In the genomic region with DNA sequence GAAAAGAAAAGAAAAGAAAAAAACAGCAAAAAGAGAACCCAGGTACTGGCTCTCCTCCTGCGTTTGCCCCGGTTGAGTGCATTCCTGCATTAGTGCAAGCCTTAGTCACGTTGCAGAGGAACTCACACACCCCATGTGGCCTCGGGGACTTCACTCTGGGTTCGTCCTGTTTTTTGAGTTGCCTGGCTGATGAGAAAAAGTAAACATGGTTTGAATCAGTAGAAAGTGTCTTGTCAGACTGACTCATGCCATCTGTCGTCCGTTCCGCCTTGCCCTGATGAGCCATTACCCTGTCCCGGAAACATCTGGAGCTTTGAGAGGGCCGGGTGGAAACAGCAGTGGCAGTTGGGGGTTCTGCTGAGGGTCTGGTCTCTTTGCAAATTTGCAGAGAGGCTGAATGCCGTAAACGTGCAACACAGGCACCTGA, we compare ENCODE assay signal across 1 cellular context.
TF ChIP-seq lines count a peak whose summit lies in the region.

No MANE protein-coding gene starts in this region.

TF ChIP-seq in HepG2, 621 proteins besides CTCF, POLR2A, EP300 and RAD21 (continued from another document and continues in another):
- TF ChIP-seq, protein P1, sequence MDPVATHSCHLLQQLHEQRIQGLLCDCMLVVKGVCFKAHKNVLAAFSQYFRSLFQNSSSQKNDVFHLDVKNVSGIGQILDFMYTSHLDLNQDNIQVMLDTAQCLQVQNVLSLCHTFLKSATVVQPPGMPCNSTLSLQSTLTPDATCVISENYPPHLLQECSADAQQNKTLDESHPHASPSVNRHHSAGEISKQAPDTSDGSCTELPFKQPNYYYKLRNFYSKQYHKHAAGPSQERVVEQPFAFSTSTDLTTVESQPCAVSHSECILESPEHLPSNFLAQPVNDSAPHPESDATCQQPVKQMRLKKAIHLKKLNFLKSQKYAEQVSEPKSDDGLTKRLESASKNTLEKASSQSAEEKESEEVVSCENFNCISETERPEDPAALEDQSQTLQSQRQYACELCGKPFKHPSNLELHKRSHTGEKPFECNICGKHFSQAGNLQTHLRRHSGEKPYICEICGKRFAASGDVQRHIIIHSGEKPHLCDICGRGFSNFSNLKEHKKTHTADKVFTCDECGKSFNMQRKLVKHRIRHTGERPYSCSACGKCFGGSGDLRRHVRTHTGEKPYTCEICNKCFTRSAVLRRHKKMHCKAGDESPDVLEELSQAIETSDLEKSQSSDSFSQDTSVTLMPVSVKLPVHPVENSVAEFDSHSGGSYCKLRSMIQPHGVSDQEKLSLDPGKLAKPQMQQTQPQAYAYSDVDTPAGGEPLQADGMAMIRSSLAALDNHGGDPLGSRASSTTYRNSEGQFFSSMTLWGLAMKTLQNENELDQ (CRISPR knock-in tag; IDR thresholded peaks at IDR 0.05; ENCODE audit: borderline replicate concordance) = no peak
- TF ChIP-seq ZNF468 (CRISPR knock-in tag; IDR thresholded peaks at IDR 0.05) (no peak), ZNF879 (CRISPR knock-in tag; IDR thresholded peaks at IDR 0.05) (no peak), ZNF598 (CRISPR knock-in tag; IDR thresholded peaks at IDR 0.05; ENCODE audit: borderline replicate concordance) (no peak), YEATS4 (CRISPR knock-in tag; IDR thresholded peaks at IDR 0.05; ENCODE audit: borderline replicate concordance) (no peak), ZNF841 (CRISPR knock-in tag; IDR thresholded peaks at IDR 0.05; ENCODE audit: borderline replicate concordance) (no peak), ZNF782 (CRISPR knock-in tag; IDR thresholded peaks at IDR 0.05; ENCODE audit: borderline replicate concordance) (no peak), JDP2 (CRISPR knock-in tag; IDR thresholded peaks at IDR 0.05; ENCODE audit: borderline replicate concordance) (no peak), ISX (CRISPR knock-in tag; conservative IDR thresholded peaks at IDR 0.05) (no peak), ZNF780A (CRISPR knock-in tag; IDR thresholded peaks at IDR 0.05) (no peak), SRF (IDR thresholded peaks at IDR 0.05; ENCODE audit: low read depth, low read length) (no peak), ARHGAP35 (CRISPR knock-in tag; IDR thresholded peaks at IDR 0.05; ENCODE audit: borderline replicate concordance) (no peak), CENPX (CRISPR knock-in tag; IDR thresholded peaks at IDR 0.05) (no peak), MATR3 (CRISPR knock-in tag; IDR thresholded peaks at IDR 0.05) (no peak), CBX5 (CRISPR knock-in tag; IDR thresholded peaks at IDR 0.05; ENCODE audit: borderline replicate concordance) (peak; percentile 43; the same call in 1 of the 2 replicates), SIN3A (IDR thresholded peaks at IDR 0.05; ENCODE audit: borderline replicate concordance, low read depth, low read length) (no peak), NFATC3 (CRISPR knock-in tag; IDR thresholded peaks at IDR 0.05) (no peak), ELF4 (CRISPR knock-in tag; IDR thresholded peaks at IDR 0.05; ENCODE audit: borderline replicate concordance) (no peak), THAP11 (CRISPR knock-in tag; IDR thresholded peaks at IDR 0.05) (no peak), ZNF660 (CRISPR knock-in tag; IDR thresholded peaks at IDR 0.05; ENCODE audit: borderline replicate concordance, low read depth) (no peak), ZNF234 (CRISPR knock-in tag; conservative IDR thresholded peaks at IDR 0.05) (no peak), ATAD3A (CRISPR knock-in tag; IDR thresholded peaks at IDR 0.05) (no peak), ETV5 (CRISPR knock-in tag; IDR thresholded peaks at IDR 0.05; ENCODE audit: borderline replicate concordance) (peak; percentile 31; the same call in 1 of the 2 replicates), ZNF605 (CRISPR knock-in tag; IDR thresholded peaks at IDR 0.05) (no peak), ZNF354B (CRISPR knock-in tag; IDR thresholded peaks at IDR 0.05) (no peak), ZNF296 (CRISPR knock-in tag; conservative IDR thresholded peaks at IDR 0.05) (no peak), HMG20B (CRISPR knock-in tag; conservative IDR thresholded peaks at IDR 0.05) (no peak), AHR (CRISPR knock-in tag; IDR thresholded peaks at IDR 0.05) (no peak), ZNF441 (CRISPR knock-in tag; IDR thresholded peaks at IDR 0.05; ENCODE audit: borderline replicate concordance) (no peak), ZNF567 (CRISPR knock-in tag; IDR thresholded peaks at IDR 0.05; ENCODE audit: borderline replicate concordance) (no peak), HCFC1 (IDR thresholded peaks at IDR 0.05; ENCODE audit: low read depth, low read length) (no peak), MIER3 (CRISPR knock-in tag; IDR thresholded peaks at IDR 0.05; ENCODE audit: borderline replicate concordance) (no peak)
- TF ChIP-seq, protein P2, sequence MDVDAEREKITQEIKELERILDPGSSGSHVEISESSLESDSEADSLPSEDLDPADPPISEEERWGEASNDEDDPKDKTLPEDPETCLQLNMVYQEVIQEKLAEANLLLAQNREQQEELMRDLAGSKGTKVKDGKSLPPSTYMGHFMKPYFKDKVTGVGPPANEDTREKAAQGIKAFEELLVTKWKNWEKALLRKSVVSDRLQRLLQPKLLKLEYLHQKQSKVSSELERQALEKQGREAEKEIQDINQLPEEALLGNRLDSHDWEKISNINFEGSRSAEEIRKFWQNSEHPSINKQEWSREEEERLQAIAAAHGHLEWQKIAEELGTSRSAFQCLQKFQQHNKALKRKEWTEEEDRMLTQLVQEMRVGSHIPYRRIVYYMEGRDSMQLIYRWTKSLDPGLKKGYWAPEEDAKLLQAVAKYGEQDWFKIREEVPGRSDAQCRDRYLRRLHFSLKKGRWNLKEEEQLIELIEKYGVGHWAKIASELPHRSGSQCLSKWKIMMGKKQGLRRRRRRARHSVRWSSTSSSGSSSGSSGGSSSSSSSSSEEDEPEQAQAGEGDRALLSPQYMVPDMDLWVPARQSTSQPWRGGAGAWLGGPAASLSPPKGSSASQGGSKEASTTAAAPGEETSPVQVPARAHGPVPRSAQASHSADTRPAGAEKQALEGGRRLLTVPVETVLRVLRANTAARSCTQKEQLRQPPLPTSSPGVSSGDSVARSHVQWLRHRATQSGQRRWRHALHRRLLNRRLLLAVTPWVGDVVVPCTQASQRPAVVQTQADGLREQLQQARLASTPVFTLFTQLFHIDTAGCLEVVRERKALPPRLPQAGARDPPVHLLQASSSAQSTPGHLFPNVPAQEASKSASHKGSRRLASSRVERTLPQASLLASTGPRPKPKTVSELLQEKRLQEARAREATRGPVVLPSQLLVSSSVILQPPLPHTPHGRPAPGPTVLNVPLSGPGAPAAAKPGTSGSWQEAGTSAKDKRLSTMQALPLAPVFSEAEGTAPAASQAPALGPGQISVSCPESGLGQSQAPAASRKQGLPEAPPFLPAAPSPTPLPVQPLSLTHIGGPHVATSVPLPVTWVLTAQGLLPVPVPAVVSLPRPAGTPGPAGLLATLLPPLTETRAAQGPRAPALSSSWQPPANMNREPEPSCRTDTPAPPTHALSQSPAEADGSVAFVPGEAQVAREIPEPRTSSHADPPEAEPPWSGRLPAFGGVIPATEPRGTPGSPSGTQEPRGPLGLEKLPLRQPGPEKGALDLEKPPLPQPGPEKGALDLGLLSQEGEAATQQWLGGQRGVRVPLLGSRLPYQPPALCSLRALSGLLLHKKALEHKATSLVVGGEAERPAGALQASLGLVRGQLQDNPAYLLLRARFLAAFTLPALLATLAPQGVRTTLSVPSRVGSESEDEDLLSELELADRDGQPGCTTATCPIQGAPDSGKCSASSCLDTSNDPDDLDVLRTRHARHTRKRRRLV (CRISPR knock-in tag; IDR thresholded peaks at IDR 0.05) = no peak
- TF ChIP-seq, protein P3, sequence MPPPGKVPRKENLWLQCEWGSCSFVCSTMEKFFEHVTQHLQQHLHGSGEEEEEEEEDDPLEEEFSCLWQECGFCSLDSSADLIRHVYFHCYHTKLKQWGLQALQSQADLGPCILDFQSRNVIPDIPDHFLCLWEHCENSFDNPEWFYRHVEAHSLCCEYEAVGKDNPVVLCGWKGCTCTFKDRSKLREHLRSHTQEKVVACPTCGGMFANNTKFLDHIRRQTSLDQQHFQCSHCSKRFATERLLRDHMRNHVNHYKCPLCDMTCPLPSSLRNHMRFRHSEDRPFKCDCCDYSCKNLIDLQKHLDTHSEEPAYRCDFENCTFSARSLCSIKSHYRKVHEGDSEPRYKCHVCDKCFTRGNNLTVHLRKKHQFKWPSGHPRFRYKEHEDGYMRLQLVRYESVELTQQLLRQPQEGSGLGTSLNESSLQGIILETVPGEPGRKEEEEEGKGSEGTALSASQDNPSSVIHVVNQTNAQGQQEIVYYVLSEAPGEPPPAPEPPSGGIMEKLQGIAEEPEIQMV (CRISPR knock-in tag; IDR thresholded peaks at IDR 0.05; ENCODE audit: low read depth) = no peak
- TF ChIP-seq, protein P4, sequence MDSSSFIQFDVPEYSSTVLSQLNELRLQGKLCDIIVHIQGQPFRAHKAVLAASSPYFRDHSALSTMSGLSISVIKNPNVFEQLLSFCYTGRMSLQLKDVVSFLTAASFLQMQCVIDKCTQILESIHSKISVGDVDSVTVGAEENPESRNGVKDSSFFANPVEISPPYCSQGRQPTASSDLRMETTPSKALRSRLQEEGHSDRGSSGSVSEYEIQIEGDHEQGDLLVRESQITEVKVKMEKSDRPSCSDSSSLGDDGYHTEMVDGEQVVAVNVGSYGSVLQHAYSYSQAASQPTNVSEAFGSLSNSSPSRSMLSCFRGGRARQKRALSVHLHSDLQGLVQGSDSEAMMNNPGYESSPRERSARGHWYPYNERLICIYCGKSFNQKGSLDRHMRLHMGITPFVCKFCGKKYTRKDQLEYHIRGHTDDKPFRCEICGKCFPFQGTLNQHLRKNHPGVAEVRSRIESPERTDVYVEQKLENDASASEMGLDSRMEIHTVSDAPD (CRISPR knock-in tag; IDR thresholded peaks at IDR 0.05) = no peak
- TF ChIP-seq, protein P5, sequence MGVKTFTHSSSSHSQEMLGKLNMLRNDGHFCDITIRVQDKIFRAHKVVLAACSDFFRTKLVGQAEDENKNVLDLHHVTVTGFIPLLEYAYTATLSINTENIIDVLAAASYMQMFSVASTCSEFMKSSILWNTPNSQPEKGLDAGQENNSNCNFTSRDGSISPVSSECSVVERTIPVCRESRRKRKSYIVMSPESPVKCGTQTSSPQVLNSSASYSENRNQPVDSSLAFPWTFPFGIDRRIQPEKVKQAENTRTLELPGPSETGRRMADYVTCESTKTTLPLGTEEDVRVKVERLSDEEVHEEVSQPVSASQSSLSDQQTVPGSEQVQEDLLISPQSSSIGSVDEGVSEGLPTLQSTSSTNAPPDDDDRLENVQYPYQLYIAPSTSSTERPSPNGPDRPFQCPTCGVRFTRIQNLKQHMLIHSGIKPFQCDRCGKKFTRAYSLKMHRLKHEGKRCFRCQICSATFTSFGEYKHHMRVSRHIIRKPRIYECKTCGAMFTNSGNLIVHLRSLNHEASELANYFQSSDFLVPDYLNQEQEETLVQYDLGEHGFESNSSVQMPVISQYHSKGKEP (CRISPR knock-in tag; IDR thresholded peaks at IDR 0.05) = no peak
- TF ChIP-seq, protein P6, sequence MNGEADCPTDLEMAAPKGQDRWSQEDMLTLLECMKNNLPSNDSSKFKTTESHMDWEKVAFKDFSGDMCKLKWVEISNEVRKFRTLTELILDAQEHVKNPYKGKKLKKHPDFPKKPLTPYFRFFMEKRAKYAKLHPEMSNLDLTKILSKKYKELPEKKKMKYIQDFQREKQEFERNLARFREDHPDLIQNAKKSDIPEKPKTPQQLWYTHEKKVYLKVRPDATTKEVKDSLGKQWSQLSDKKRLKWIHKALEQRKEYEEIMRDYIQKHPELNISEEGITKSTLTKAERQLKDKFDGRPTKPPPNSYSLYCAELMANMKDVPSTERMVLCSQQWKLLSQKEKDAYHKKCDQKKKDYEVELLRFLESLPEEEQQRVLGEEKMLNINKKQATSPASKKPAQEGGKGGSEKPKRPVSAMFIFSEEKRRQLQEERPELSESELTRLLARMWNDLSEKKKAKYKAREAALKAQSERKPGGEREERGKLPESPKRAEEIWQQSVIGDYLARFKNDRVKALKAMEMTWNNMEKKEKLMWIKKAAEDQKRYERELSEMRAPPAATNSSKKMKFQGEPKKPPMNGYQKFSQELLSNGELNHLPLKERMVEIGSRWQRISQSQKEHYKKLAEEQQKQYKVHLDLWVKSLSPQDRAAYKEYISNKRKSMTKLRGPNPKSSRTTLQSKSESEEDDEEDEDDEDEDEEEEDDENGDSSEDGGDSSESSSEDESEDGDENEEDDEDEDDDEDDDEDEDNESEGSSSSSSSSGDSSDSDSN (CRISPR knock-in tag; IDR thresholded peaks at IDR 0.05) = peak; percentile 17; the same call in 1 of the 2 replicates
- TF ChIP-seq, protein P7, sequence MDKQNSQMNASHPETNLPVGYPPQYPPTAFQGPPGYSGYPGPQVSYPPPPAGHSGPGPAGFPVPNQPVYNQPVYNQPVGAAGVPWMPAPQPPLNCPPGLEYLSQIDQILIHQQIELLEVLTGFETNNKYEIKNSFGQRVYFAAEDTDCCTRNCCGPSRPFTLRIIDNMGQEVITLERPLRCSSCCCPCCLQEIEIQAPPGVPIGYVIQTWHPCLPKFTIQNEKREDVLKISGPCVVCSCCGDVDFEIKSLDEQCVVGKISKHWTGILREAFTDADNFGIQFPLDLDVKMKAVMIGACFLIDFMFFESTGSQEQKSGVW (CRISPR knock-in tag; IDR thresholded peaks at IDR 0.05; ENCODE audit: borderline replicate concordance) = no peak
- TF ChIP-seq, protein P8, sequence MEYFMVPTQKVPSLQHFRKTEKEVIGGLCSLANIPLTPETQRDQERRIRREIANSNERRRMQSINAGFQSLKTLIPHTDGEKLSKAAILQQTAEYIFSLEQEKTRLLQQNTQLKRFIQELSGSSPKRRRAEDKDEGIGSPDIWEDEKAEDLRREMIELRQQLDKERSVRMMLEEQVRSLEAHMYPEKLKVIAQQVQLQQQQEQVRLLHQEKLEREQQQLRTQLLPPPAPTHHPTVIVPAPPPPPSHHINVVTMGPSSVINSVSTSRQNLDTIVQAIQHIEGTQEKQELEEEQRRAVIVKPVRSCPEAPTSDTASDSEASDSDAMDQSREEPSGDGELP (IDR thresholded peaks at IDR 0.05; ENCODE audit: borderline replicate concordance, low read depth) = peak; percentile 62; the same call in 1 of the 2 replicates
- TF ChIP-seq, protein P9, sequence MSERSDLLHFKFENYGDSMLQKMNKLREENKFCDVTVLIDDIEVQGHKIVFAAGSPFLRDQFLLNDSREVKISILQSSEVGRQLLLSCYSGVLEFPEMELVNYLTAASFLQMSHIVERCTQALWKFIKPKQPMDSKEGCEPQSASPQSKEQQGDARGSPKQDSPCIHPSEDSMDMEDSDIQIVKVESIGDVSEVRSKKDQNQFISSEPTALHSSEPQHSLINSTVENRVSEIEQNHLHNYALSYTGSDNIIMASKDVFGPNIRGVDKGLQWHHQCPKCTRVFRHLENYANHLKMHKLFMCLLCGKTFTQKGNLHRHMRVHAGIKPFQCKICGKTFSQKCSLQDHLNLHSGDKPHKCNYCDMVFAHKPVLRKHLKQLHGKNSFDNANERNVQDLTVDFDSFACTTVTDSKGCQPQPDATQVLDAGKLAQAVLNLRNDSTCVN (CRISPR knock-in tag; IDR thresholded peaks at IDR 0.05; ENCODE audit: borderline replicate concordance) = no peak
- TF ChIP-seq, protein P10, sequence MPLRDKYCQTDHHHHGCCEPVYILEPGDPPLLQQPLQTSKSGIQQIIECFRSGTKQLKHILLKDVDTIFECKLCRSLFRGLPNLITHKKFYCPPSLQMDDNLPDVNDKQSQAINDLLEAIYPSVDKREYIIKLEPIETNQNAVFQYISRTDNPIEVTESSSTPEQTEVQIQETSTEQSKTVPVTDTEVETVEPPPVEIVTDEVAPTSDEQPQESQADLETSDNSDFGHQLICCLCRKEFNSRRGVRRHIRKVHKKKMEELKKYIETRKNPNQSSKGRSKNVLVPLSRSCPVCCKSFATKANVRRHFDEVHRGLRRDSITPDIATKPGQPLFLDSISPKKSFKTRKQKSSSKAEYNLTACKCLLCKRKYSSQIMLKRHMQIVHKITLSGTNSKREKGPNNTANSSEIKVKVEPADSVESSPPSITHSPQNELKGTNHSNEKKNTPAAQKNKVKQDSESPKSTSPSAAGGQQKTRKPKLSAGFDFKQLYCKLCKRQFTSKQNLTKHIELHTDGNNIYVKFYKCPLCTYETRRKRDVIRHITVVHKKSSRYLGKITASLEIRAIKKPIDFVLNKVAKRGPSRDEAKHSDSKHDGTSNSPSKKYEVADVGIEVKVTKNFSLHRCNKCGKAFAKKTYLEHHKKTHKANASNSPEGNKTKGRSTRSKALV (CRISPR knock-in tag; IDR thresholded peaks at IDR 0.05) = 0 out of 2 replicates have a peak, but pooled peaks have one; percentile 36
